In the genomic region with DNA sequence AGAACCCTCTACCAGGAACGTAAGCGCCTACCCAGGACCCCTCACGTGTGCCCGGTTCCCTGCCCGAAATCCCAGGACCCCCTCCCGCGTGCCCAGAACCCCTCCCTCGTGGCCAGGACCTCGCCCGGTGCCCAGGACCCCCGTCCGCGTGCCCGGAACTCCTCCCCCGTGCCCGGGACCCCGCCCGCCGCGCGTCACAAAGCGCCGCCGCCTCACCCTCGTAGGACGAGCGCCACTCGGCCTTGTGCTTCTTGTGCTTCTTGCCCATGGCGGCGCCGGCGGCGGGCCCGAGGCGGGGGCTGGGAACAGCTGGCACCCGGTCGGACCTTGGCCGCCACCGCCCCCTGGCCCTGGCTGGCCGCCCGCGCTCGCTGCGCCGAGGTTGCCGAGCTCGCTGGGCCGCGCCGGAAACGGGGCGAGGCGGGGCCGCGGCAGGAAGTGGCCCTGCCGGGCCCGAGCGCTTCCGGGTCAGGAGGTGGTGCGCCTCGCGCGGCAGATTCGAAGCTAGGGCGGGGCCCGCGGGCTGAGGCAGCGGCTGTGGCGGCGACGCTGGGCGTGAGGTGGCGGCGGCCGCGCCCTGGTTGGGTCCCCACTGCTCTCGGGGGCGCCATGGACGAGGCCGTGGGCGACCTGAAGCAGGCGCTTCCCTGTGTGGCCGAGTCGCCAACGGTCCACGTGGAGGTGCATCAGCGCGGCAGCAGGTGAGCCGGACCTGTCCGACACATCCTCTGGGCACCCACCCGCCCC, we compare ENCODE assay signal across 8 cellular contexts. TPM values are rescaled to one million over a fixed set of nuclear protein-coding genes. Genes with fewer than 3 reads are reported as not detected.
DNase-seq lines count a peak whose midpoint lies in the region; ATAC-seq and TF ChIP-seq lines count a peak whose summit lies in the region.

A gene (minus strand): TSS at position 412 of the 747 bp plus-strand sequence. CDS start 144 bp downstream, at position 268.
A gene with protein sequence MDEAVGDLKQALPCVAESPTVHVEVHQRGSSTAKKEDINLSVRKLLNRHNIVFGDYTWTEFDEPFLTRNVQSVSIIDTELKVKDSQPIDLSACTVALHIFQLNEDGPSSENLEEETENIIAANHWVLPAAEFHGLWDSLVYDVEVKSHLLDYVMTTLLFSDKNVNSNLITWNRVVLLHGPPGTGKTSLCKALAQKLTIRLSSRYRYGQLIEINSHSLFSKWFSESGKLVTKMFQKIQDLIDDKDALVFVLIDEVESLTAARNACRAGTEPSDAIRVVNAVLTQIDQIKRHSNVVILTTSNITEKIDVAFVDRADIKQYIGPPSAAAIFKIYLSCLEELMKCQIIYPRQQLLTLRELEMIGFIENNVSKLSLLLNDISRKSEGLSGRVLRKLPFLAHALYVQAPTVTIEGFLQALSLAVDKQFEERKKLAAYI (plus strand): TSS at position 495 of the 747 bp plus-strand sequence. CDS start 115 bp downstream, at position 610.

- peak within 1 kb of the TSS; percentile 90 for H3K4me3 Mint-ChIP-seq in activated CD4-positive, alpha-beta T cell treated with anti-CD3 and anti-CD28 coated beads for 36 hours

- no peaks in the 10 kb centered on the region for H3K9me3 Mint-ChIP-seq in activated CD4-positive, alpha-beta T cell treated with anti-CD3 and anti-CD28 coated beads for 36 hours (ENCODE audit: low read depth)

- ATAC-seq in GM18867 (IDR thresholded peaks at IDR 0.05; ENCODE audit: unreplicated experiment) (peak; percentile 96), HG03097 (IDR thresholded peaks at IDR 0.05; ENCODE audit: low FRiP score, unreplicated experiment) (peak; percentile 92)
- ATAC-seq in activated CD4-positive, alpha-beta T cell treated with anti-CD3 and anti-CD28 coated beads for 36 hours, result peak; percentile 98

- TF ChIP-seq CTCF in AG09309 (IDR thresholded peaks at IDR 0.05; ENCODE audit: control insufficient read depth, insufficient read depth, low read depth, low read length, missing control alignments), result no peak
- no peak for TF ChIP-seq CTCF in coronary artery (IDR thresholded peaks at IDR 0.05)

- DNase-seq in AG09309 (ENCODE audit: low read depth) (no peak), NCI-H2227 (lab: John Stamatoyannopoulos, UW; ENCODE audit: unreplicated experiment) (peak; percentile 94), coronary artery (ENCODE audit: low spot score) (peak; percentile 86), left kidney (ENCODE audit: low read depth, low spot score) (peak; percentile 94)
- DNase-seq in activated CD4-positive, alpha-beta T cell treated with anti-CD3 and anti-CD28 coated beads for 36 hours, result peak; percentile 93
- DNase-seq in stimulated activated CD4-positive, alpha-beta T cell treated with anti-CD3 and anti-CD28 coated beads, Interleukin-2, amount 100 ng/mL, for 24 hours, result peak; percentile 85 to 88

- peak within 1 kb of the TSS; percentile 85 for H3K27ac Mint-ChIP-seq in activated CD4-positive, alpha-beta T cell treated with anti-CD3 and anti-CD28 coated beads for 36 hours

- H3K27ac ChIP-seq in coronary artery, result peak within 1 kb of the TSS; percentile 72 to 87

- POLR2A ChIA-PET in activated CD4-positive, alpha-beta T cell treated with anti-CD3 and anti-CD28 coated beads for 36 hours (lab: Charles Lee), result no interaction called here

- CTCF ChIA-PET in activated CD4-positive, alpha-beta T cell treated with anti-CD3 and anti-CD28 coated beads for 36 hours (lab: Charles Lee), result interaction anchor here (1.0 to 1.2 kb wide), 5 partner anchors 9 to 761 kb away, joined by 3 to 4 read pairs (median 3); no protein-coding TSS in a partner anchor

- peaks cover 68% of the 10 kb centered on the region for H3K36me3 Mint-ChIP-seq in activated CD4-positive, alpha-beta T cell treated with anti-CD3 and anti-CD28 coated beads for 36 hours (ENCODE audit: low read depth)

- peaks cover 36% of the 10 kb centered on the region for H3K4me1 Mint-ChIP-seq in activated CD4-positive, alpha-beta T cell treated with anti-CD3 and anti-CD28 coated beads for 36 hours

- intact Hi-C loops in activated CD4-positive, alpha-beta T cell treated with anti-CD3 and anti-CD28 coated beads for 36 hours (cut with DNase I, micrococcal nuclease), result loop anchor here in 1 of 2 experiments (1.0 to 10.0 kb wide), 12 partner anchors 20 to 906 kb away; a partner anchor contains a TSS

- H3K27me3 Mint-ChIP-seq in activated CD4-positive, alpha-beta T cell treated with anti-CD3 and anti-CD28 coated beads for 36 hours, result no peaks in the 10 kb centered on the region

- H3K4me3 ChIP-seq in AG09309 (ENCODE audit: control insufficient read depth, low read depth, low read length) (peak within 1 kb of the TSS; percentile 92), coronary artery (peak within 1 kb of the TSS; percentile 87)

RNA-seq across cellular contexts. Expression of the first gene that starts in this region (rescaled TPM):
- total RNA-seq in activated CD4-positive, alpha-beta T cell treated with anti-CD3 and anti-CD28 coated beads for 36 hours, result 10 to 100 TPM; 46.7 to 49.7 TPM

RNA-seq across cellular contexts. Expression of the second gene that starts in this region (rescaled TPM):
- total RNA-seq in activated CD4-positive, alpha-beta T cell treated with anti-CD3 and anti-CD28 coated beads for 36 hours, result 10 to 100 TPM; 34.4 to 34.7 TPM
